Comparison of ENCODE assay signal across 1 cellular context in genomic region chr3:61081554-61081953, GRCh38.
TF ChIP-seq lines count a peak whose summit lies in the region.

No MANE protein-coding gene starts in this region.

TF ChIP-seq in H1, 55 proteins besides CTCF, POLR2A, EP300 and RAD21:
- TF ChIP-seq SIX5 (IDR thresholded peaks at IDR 0.05; ENCODE audit: low read depth, low read length) (no peak), SIN3A (conservative IDR thresholded peaks at IDR 0.05 in 1 of 2, IDR thresholded peaks at IDR 0.05 in 1 of 2; ENCODE audit: low read depth in 1 of 2, low read length in 2 of 2) (no peak), FOSL1 (IDR thresholded peaks at IDR 0.05; ENCODE audit: insufficient read depth, low read depth, low read length) (no peak), HDAC2 (IDR thresholded peaks at IDR 0.05; ENCODE audit: borderline replicate concordance in 1 of 2, low read depth in 2 of 2, low read length in 2 of 2) (no peak), RNF2 (IDR thresholded peaks at IDR 0.05; ENCODE audit: borderline replicate concordance, low read depth, low read length, missing control alignments, poor library complexity, severe bottlenecking) (no peak), POLR2AphosphoS5 (IDR thresholded peaks at IDR 0.05; ENCODE audit: low read depth, low read length) (no peak), ZNF274 (IDR thresholded peaks at IDR 0.05; ENCODE audit: borderline replicate concordance, extremely low read depth, low read length) (no peak), CHD7 (IDR thresholded peaks at IDR 0.05; ENCODE audit: insufficient replicate concordance, low read length) (no peak), CHD2 (IDR thresholded peaks at IDR 0.05; ENCODE audit: low read length) (no peak), BRCA1 (IDR thresholded peaks at IDR 0.05; ENCODE audit: low read depth, low read length) (no peak), KDM1A (IDR thresholded peaks at IDR 0.05; ENCODE audit: borderline replicate concordance, low read length) (no peak)
- TF ChIP-seq, protein P1, sequence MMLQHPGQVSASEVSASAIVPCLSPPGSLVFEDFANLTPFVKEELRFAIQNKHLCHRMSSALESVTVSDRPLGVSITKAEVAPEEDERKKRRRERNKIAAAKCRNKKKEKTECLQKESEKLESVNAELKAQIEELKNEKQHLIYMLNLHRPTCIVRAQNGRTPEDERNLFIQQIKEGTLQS (IDR thresholded peaks at IDR 0.05; ENCODE audit: insufficient read depth, low read depth, low read length), result no peak
TF ChIP-seq in H1: peak in this region for 0.
